Comparison of ENCODE assay signal across 26 cellular contexts in the genomic region with DNA sequence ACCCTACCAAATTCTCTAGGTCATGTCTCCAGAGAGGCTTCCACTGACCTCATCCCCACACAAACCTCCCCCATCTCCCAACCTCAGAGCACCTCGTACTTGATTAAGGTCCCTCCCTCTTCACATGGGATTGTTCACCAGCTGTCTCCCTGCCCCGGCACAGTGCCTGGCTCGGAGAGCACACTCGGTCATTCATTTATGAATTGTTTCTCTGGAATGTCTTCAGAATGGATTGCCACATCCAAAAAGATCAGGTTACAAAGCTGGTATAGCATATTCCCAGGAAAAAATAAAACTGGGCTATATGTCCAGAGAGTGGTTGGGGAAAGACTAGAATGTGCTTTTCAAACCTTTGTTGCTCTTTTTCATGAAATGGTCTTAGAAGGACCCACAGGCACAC. TPM values are rescaled to one million over a fixed set of nuclear protein-coding genes. Genes with fewer than 3 reads are reported as not detected.
DNase-seq lines count a peak whose midpoint lies in the region; ATAC-seq and TF ChIP-seq lines count a peak whose summit lies in the region.
"Had no signal": no experiment of that assay in that cellular context is flagged by ENCODE, and none has a peak within 500 bp of the region (broad histone marks: within the 10 kb centered on the region; RNA-seq: fewer than 3 reads in every experiment).

No MANE protein-coding gene starts in this region.

- DNase-seq in CD8-positive, alpha-beta memory T cell: no peak
- DNase-seq in T-helper 17 cell (no peak), SK-N-SH (no peak)
- DNase-seq in effector memory CD8-positive, alpha-beta T cell: no peak
- no peak for DNase-seq in stimulated activated CD4-positive, alpha-beta T cell treated with anti-CD3 and anti-CD28 coated beads, Interleukin-2, amount 100 ng/mL, for 24 hours
- DNase-seq in activated CD4-positive, CD25-positive, alpha-beta regulatory T cell treated with anti-CD3 and anti-CD28 coated beads, Interleukin-2, amount 50 U/mL, for 72 hours: no peak
- DNase-seq: activated T-cell treated with anti-CD3 and anti-CD28 coated beads for 4 hours; brain microvascular endothelial cell; Caco-2; H9; heart left ventricle; Karpas-422; left ventricle myocardium inferior; midbrain; NCI-H1105 treated with DMSO at 0.1 percent for 48 hours; NCI-H510A treated with DMSO at 0.1 percent for 48 hours; RPMI8226; stimulated activated CD4-positive, alpha-beta T cell treated with anti-CD3 and anti-CD28 coated beads, Interleukin-1b, Interleukin-23, amount 100 ng/mL, for 48 hours; stimulated activated naive CD4-positive, alpha-beta T cell treated with Interleukin-2 at 50 U/mL for 16 hours; tibial artery had no signal

- peak overlapping the region in 6 of 7 donors; percentile 45 to 87 (median 69) for H3K4me3 Mint-ChIP-seq in CD8-positive, alpha-beta memory T cell
- peak overlapping the region; percentile 77 for H3K4me3 Mint-ChIP-seq in T-helper 17 cell
- H3K4me3 Mint-ChIP-seq in effector memory CD8-positive, alpha-beta T cell: peak overlapping the region; percentile 67 to 85
- H3K4me3 Mint-ChIP-seq: activated CD4-positive, alpha-beta T cell treated with anti-CD3 and anti-CD28 coated beads for 36 hours; activated naive CD8-positive, alpha-beta T cell; dendritic cell treated with granulocyte-macrophage colony-stimulating factor and Interleukin-4, amounts not matched to agents 40 ng/mL and 50 ng/mL, for 4 days; H9 had no signal

- no peak for ATAC-seq in T-helper 17 cell
- no peak for ATAC-seq in effector memory CD8-positive, alpha-beta T cell (replicated peaks)
- ATAC-seq: activated CD4-positive, alpha-beta T cell treated with anti-CD3 and anti-CD28 coated beads for 36 hours; heart left ventricle had no signal

- H3K9ac ChIP-seq in BLaER1 treated with 17β-estradiol and CSF1 and Interleukin-3, amounts not matched to agents 10 nM and 100 nM: no peak overlapping the region
- no peak overlapping the region for H3K9ac ChIP-seq in SK-N-SH

- H3K9me3 ChIP-seq in BLaER1 treated with 17β-estradiol and CSF1 and Interleukin-3, amounts not matched to agents 10 nM and 100 nM (replicated peaks in 1 of 11): peaks cover 37 to 49% (median 44%) of the 10 kb centered on the region in 11 experiments
- H3K9me3 ChIP-seq in CD8-positive, alpha-beta memory T cell (ENCODE audit: low read length): no peaks in the 10 kb centered on the region
- H3K9me3 ChIP-seq in T-helper 17 cell (ENCODE audit: control insufficient read depth, low read length, poor library complexity, severe bottlenecking): no peaks in the 10 kb centered on the region
- H3K9me3 ChIP-seq in SK-N-SH: no peaks in the 10 kb centered on the region; the same call in 1 of the 2 replicates
- H3K9me3 ChIP-seq: Caco-2, prostate gland had no signal

- H3K4me1 Mint-ChIP-seq in CD8-positive, alpha-beta memory T cell: peaks cover 63 to 69% (median 68%) of the 10 kb centered on the region in 3 donors
- peaks cover 28% of the 10 kb centered on the region for H3K4me1 Mint-ChIP-seq in T-helper 17 cell
- peaks cover 57 to 79% of the 10 kb centered on the region in 2 donors for H3K4me1 Mint-ChIP-seq in effector memory CD8-positive, alpha-beta T cell (ENCODE audit: low read depth in 2 of 2)

- peaks cover 17 to 65% (median 56%) of the 10 kb centered on the region in 10 experiments for H3K4me1 ChIP-seq in BLaER1 treated with 17β-estradiol and CSF1 and Interleukin-3, amounts not matched to agents 10 nM and 100 nM
- H3K4me1 ChIP-seq in CD8-positive, alpha-beta memory T cell (ENCODE audit: insufficient read depth, low read length): peaks cover 61% of the 10 kb centered on the region
- H3K4me1 ChIP-seq in SK-N-SH (ENCODE audit: control insufficient read depth in 1 of 2, insufficient read depth in 2 of 2, low read depth in 1 of 2, low read length in 1 of 2): peaks cover 0 to 50% of the 10 kb centered on the region in 2 experiments; a peak in 1 of 4 replicates
- H3K4me1 ChIP-seq: Caco-2, heart left ventricle, left ventricle myocardium inferior, prostate gland, tibial artery had no signal

- no peak for TF ChIP-seq CTCF in SK-N-SH (IDR thresholded peaks at IDR 0.05)

- POLR2A ChIA-PET in CD8-positive, alpha-beta memory T cell (lab: Charles Lee): interaction anchor here (1.0 kb wide), 1 partner anchor 22 kb away, joined by 4 read pairs; a partner anchor contains a TSS
- POLR2A ChIA-PET in SK-N-SH (lab: Yijun Ruan, JAX): no interaction called here

- H3F3A ChIP-seq in SK-N-SH (replicated peaks; ENCODE audit: insufficient read depth): no peaks in the 10 kb centered on the region

- H4K20me1 ChIP-seq in BLaER1 treated with 17β-estradiol and CSF1 and Interleukin-3, amounts not matched to agents 10 nM and 100 nM: no peaks in the 10 kb centered on the region
- H4K20me1 ChIP-seq in SK-N-SH (ENCODE audit: insufficient read depth): no peaks in the 10 kb centered on the region

- peak overlapping the region in 8 of 11 experiments; percentile 11 to 68 (median 51); a peak in 11 of 22 replicates for H3K4me2 ChIP-seq in BLaER1 treated with 17β-estradiol and CSF1 and Interleukin-3, amounts not matched to agents 10 nM and 100 nM
- H3K4me2 ChIP-seq in SK-N-SH: no peak overlapping the region

- peaks cover 0 to 3% of the 10 kb centered on the region in 2 donors for H3K27me3 Mint-ChIP-seq in CD8-positive, alpha-beta memory T cell
- H3K27me3 Mint-ChIP-seq in T-helper 17 cell: no peaks in the 10 kb centered on the region
- no peaks in the 10 kb centered on the region for H3K27me3 Mint-ChIP-seq in effector memory CD8-positive, alpha-beta T cell
- H3K27me3 Mint-ChIP-seq: dendritic cell treated with granulocyte-macrophage colony-stimulating factor and Interleukin-4, amounts not matched to agents 40 ng/mL and 50 ng/mL, for 4 days had no signal

- H3K36me3 Mint-ChIP-seq in CD8-positive, alpha-beta memory T cell: peaks cover 0 to 6% (median 1%) of the 10 kb centered on the region in 3 donors
- no peaks in the 10 kb centered on the region for H3K36me3 Mint-ChIP-seq in T-helper 17 cell (ENCODE audit: low read depth)
- H3K36me3 Mint-ChIP-seq in effector memory CD8-positive, alpha-beta T cell (ENCODE audit: insufficient read depth): peaks cover 17% of the 10 kb centered on the region
- H3K36me3 Mint-ChIP-seq: activated naive CD8-positive, alpha-beta T cell had no signal

- TF ChIP-seq EP300 in SK-N-SH (IDR thresholded peaks at IDR 0.05; ENCODE audit: borderline replicate concordance in 1 of 2, low read depth in 1 of 2, low read length in 1 of 2): no peak

- peak overlapping the region; percentile 0 to 96 (median 91) for H3K27ac Mint-ChIP-seq in CD8-positive, alpha-beta memory T cell
- no peak overlapping the region for H3K27ac Mint-ChIP-seq in T-helper 17 cell
- H3K27ac Mint-ChIP-seq in effector memory CD8-positive, alpha-beta T cell: peak overlapping the region; percentile 55 to 97
- H3K27ac Mint-ChIP-seq: activated naive CD8-positive, alpha-beta T cell; dendritic cell treated with granulocyte-macrophage colony-stimulating factor and Interleukin-4, amounts not matched to agents 40 ng/mL and 50 ng/mL, for 4 days; H9 had no signal

- H3K79me2 ChIP-seq in SK-N-SH (ENCODE audit: insufficient read depth): no peaks in the 10 kb centered on the region

- H3K9me2 ChIP-seq in SK-N-SH: no peaks in the 10 kb centered on the region

- peaks cover 0 to 18% (median 4%) of the 10 kb centered on the region in 5 donors for H3K9me3 Mint-ChIP-seq in CD8-positive, alpha-beta memory T cell
- peaks cover 0 to 10% of the 10 kb centered on the region in 2 donors for H3K9me3 Mint-ChIP-seq in effector memory CD8-positive, alpha-beta T cell

- H3K36me3 ChIP-seq in BLaER1 treated with 17β-estradiol and CSF1 and Interleukin-3, amounts not matched to agents 10 nM and 100 nM: peaks cover 0 to 4% (median 0%) of the 10 kb centered on the region in 11 experiments; a peak in 3 of 22 replicates
- no peaks in the 10 kb centered on the region for H3K36me3 ChIP-seq in CD8-positive, alpha-beta memory T cell (ENCODE audit: insufficient read depth, low read length)
- no peaks in the 10 kb centered on the region for H3K36me3 ChIP-seq in SK-N-SH (replicated peaks in 1 of 2; ENCODE audit: control insufficient read depth in 1 of 2, insufficient read depth in 2 of 2, low read length in 1 of 2)
- H3K36me3 ChIP-seq: brain microvascular endothelial cell, heart left ventricle, left ventricle myocardium inferior, prostate gland, tibial artery had no signal

- 41% methylated on average over 4 of the region's 4 CpGs for WGBS in SK-N-SH (ENCODE audit: low lambda C conversion rate)

- H3K27me3 ChIP-seq in BLaER1 treated with 17β-estradiol and CSF1 and Interleukin-3, amounts not matched to agents 10 nM and 100 nM: no peaks in the 10 kb centered on the region
- H3K27me3 ChIP-seq in CD8-positive, alpha-beta memory T cell (ENCODE audit: insufficient read depth, low read length, poor library complexity, severe bottlenecking): no peaks in the 10 kb centered on the region
- no peaks in the 10 kb centered on the region for H3K27me3 ChIP-seq in SK-N-SH (ENCODE audit: insufficient read depth)
- H3K27me3 ChIP-seq: brain microvascular endothelial cell had no signal

- H3K27ac ChIP-seq in BLaER1 treated with 17β-estradiol and CSF1 and Interleukin-3, amounts not matched to agents 10 nM and 100 nM: no peak overlapping the region
- no peak overlapping the region for H3K27ac ChIP-seq in CD8-positive, alpha-beta memory T cell (ENCODE audit: low read depth, low read length)
- H3K27ac ChIP-seq in SK-N-SH (ENCODE audit: low read depth in 2 of 2, low read length in 1 of 2): no peak overlapping the region; a peak in 1 of 4 replicates
- H3K27ac ChIP-seq: brain microvascular endothelial cell, left ventricle myocardium inferior, prostate gland, tibial artery had no signal

- H2AFZ ChIP-seq in SK-N-SH (ENCODE audit: low read depth): no peak overlapping the region

- CTCF ChIA-PET in CD8-positive, alpha-beta memory T cell (lab: Charles Lee): no interaction called here
- CTCF ChIA-PET in SK-N-SH (lab: Yijun Ruan, JAX): interaction anchor here (1.3 kb wide), 1 partner anchor 13 kb away, joined by 3 read pairs; no protein-coding TSS in a partner anchor

- TF ChIP-seq RAD21 in SK-N-SH (IDR thresholded peaks at IDR 0.05; ENCODE audit: low read length): no peak

- peak overlapping the region in 1 of 10 experiments; percentile 16; a peak in 2 of 20 replicates for H3K4me3 ChIP-seq in BLaER1 treated with 17β-estradiol and CSF1 and Interleukin-3, amounts not matched to agents 10 nM and 100 nM
- no peak overlapping the region for H3K4me3 ChIP-seq in CD8-positive, alpha-beta memory T cell (ENCODE audit: low read length)
- H3K4me3 ChIP-seq in SK-N-SH (ENCODE audit: low read depth in 2 of 2, low read length in 1 of 2): no peak overlapping the region
- H3K4me3 ChIP-seq: heart left ventricle, left ventricle myocardium inferior, prostate gland, tibial artery had no signal

TF ChIP-seq in SK-N-SH, 30 proteins besides CTCF, POLR2A, EP300 and RAD21 (continues in another document):
- no peak for TF ChIP-seq NFIC (IDR thresholded peaks at IDR 0.05; ENCODE audit: borderline replicate concordance)
- TF ChIP-seq GABPA (IDR thresholded peaks at IDR 0.05; ENCODE audit: low read depth): no peak
- no peak for TF ChIP-seq RCOR1 (IDR thresholded peaks at IDR 0.05; ENCODE audit: low read length)

RNA-seq across cellular contexts. Expression of a gene that starts 21.6 kb away (rescaled TPM):
- total RNA-seq in CD8-positive, alpha-beta memory T cell: 10 to 100 TPM; 12.7 to 14.2 TPM
- 26.1 TPM for polyA plus RNA-seq in CD8-positive, alpha-beta memory T cell
- 10 to 100 TPM in 1 of 2 donors, 1 to 10 TPM in 1; 8.5 to 16.8 TPM for total RNA-seq in T-helper 17 cell
- polyA plus RNA-seq in SK-N-SH (2012; rRNA removed): 0.54 and 1.0 TPM in 2 replicates
- polyA plus RNA-seq in SK-N-SH (2012; cell fraction: cytosol; rRNA removed): 0.98 and 1.7 TPM in 2 replicates
- polyA plus RNA-seq in SK-N-SH (2012; cell fraction: nucleus; rRNA removed): 0.17 and 0.63 TPM in 2 replicates
- total RNA-seq: Caco-2, left ventricle myocardium inferior, skeletal muscle tissue had no signal
